In genomic region chr12:48865141-48865440, GRCh38 we compare ENCODE assay signal across 8 cellular contexts. TPM values are rescaled to one million over a fixed set of nuclear protein-coding genes. Genes with fewer than 3 reads are reported as not detected.
DNase-seq lines count a peak whose midpoint lies in the region; ATAC-seq and TF ChIP-seq lines count a peak whose summit lies in the region.

No MANE protein-coding gene starts in this region.

- peaks cover 36 to 43% of the 10 kb centered on the region in 2 donors for H3K4me1 ChIP-seq in thyroid gland

- no peak for TF ChIP-seq POLR2A in thyroid gland (IDR thresholded peaks at IDR 0.05)

- H3K27ac Mint-ChIP-seq in activated T-cell treated with anti-CD3 and anti-CD28 coated beads, Interleukin-2, amount 50 U/mL, for 24 hours = peak overlapping the region; percentile 70
- no peak overlapping the region for H3K27ac Mint-ChIP-seq in activated naive CD4-positive, alpha-beta T cell treated with anti-CD3 and anti-CD28 coated beads, Interleukin-2, amount 50 U/mL, for 24 hours

- ATAC-seq in HG02938 (IDR thresholded peaks at IDR 0.05; ENCODE audit: unreplicated experiment) = no peak

- H3K27ac ChIP-seq in layer of hippocampus (ENCODE audit: low read depth, low read length) (peak overlapping the region; percentile 64), thyroid gland (peak overlapping the region in 1 of 3 donors; percentile 32)

- intact Hi-C loops in thyroid gland (cut with DNase I) = no loop called here

- H3K36me3 Mint-ChIP-seq in activated T-cell treated with anti-CD3 and anti-CD28 coated beads, Interleukin-2, amount 50 U/mL, for 24 hours (ENCODE audit: low read depth) = no peaks in the 10 kb centered on the region
- H3K36me3 Mint-ChIP-seq in activated naive CD4-positive, alpha-beta T cell treated with anti-CD3 and anti-CD28 coated beads, Interleukin-2, amount 50 U/mL, for 24 hours = peaks cover 2% of the 10 kb centered on the region

- no peaks in the 10 kb centered on the region for H3K9me3 ChIP-seq in thyroid gland

- no peaks in the 10 kb centered on the region for H3K9me3 Mint-ChIP-seq in activated T-cell treated with anti-CD3 and anti-CD28 coated beads, Interleukin-2, amount 50 U/mL, for 24 hours
- H3K9me3 Mint-ChIP-seq in activated naive CD4-positive, alpha-beta T cell treated with anti-CD3 and anti-CD28 coated beads, Interleukin-2, amount 50 U/mL, for 24 hours = no peaks in the 10 kb centered on the region

- H3K4me3 Mint-ChIP-seq in activated T-cell treated with anti-CD3 and anti-CD28 coated beads, Interleukin-2, amount 50 U/mL, for 24 hours = peak overlapping the region; percentile 85
- peak overlapping the region; percentile 92 for H3K4me3 Mint-ChIP-seq in activated naive CD4-positive, alpha-beta T cell treated with anti-CD3 and anti-CD28 coated beads, Interleukin-2, amount 50 U/mL, for 24 hours

- no peaks in the 10 kb centered on the region for H3K36me3 ChIP-seq in thyroid gland

- H3K4me3 ChIP-seq in thyroid gland (replicated peaks in 1 of 3) = peak overlapping the region; percentile 7 to 47 (median 15)

- DNase-seq in activated T-cell treated with anti-CD3 and anti-CD28 coated beads, Interleukin-2, amount 50 U/mL, for 24 hours = no peak
- no peak for DNase-seq in activated T-cell treated with anti-CD3 and anti-CD28 coated beads, Interleukin-2, amount 50 U/mL, for 1 hour
- DNase-seq in thyroid gland (peak in 1 of 2 donors; percentile 39), NCI-H2196 (lab: John Stamatoyannopoulos, UW; ENCODE audit: unreplicated experiment) (no peak), cortex of kidney (lab: John Stamatoyannopoulos, UW) (no peak)

- 12 to 19% methylated on average over 4 of the region's 4 CpGs for WGBS in thyroid gland, 2 donors

- H3K27me3 ChIP-seq in layer of hippocampus (ENCODE audit: control insufficient read depth, insufficient read depth, low read length) (no peaks in the 10 kb centered on the region), thyroid gland (no peaks in the 10 kb centered on the region)

- peaks cover 24% of the 10 kb centered on the region for H3K4me1 Mint-ChIP-seq in activated T-cell treated with anti-CD3 and anti-CD28 coated beads, Interleukin-2, amount 50 U/mL, for 24 hours (ENCODE audit: low read depth)
- peaks cover 22% of the 10 kb centered on the region for H3K4me1 Mint-ChIP-seq in activated naive CD4-positive, alpha-beta T cell treated with anti-CD3 and anti-CD28 coated beads, Interleukin-2, amount 50 U/mL, for 24 hours

- peaks cover 36% of the 10 kb centered on the region for H3K27me3 Mint-ChIP-seq in activated T-cell treated with anti-CD3 and anti-CD28 coated beads, Interleukin-2, amount 50 U/mL, for 24 hours
- H3K27me3 Mint-ChIP-seq in activated naive CD4-positive, alpha-beta T cell treated with anti-CD3 and anti-CD28 coated beads, Interleukin-2, amount 50 U/mL, for 24 hours = peaks cover 12% of the 10 kb centered on the region

- TF ChIP-seq CTCF in thyroid gland (IDR thresholded peaks at IDR 0.05) = no peak

RNA-seq across cellular contexts. Expression of gene RND1, which starts 0.6 kb away (rescaled TPM):
- total RNA-seq in thyroid gland = 1 to 10 TPM in 3 of 4 donors, under 1 TPM in 1; 0.68 to 3.0 (median 1.6) TPM

RNA-seq across cellular contexts. Expression of gene DDX23, which starts 13.1 kb away (rescaled TPM):
- 10 to 100 TPM; 59.4 to 88.2 (median 70.9) TPM for total RNA-seq in thyroid gland

RNA-seq across cellular contexts. Expression of gene CACNB3, which starts 46.8 kb away (rescaled TPM):
- 10 to 100 TPM in 3 of 4 donors, 1 to 10 TPM in 1; 7.1 to 16.4 (median 13.1) TPM for total RNA-seq in thyroid gland
